Comparison of ENCODE assay signal across 21 cellular contexts in genomic region chr17:39852239-39852638, GRCh38. TPM values are rescaled to one million over a fixed set of nuclear protein-coding genes. Genes with fewer than 3 reads are reported as not detected.
DNase-seq lines count a peak whose midpoint lies in the region; ATAC-seq and TF ChIP-seq lines count a peak whose summit lies in the region.
"Had no signal": no experiment of that assay in that cellular context is flagged by ENCODE, and none has a peak within 500 bp of the region (broad histone marks: within the 10 kb centered on the region; RNA-seq: fewer than 3 reads in every experiment).

No MANE protein-coding gene starts in this region.

- DNase-seq in T-helper 2 cell treated with Interferon-gamma antibody and Interleukin-4, amounts not matched to agents 5 μg/mL and 100 μg/mL, for 36 hours (ENCODE audit: low spot score): peak; percentile 15
- DNase-seq in T-helper 2 cell (no peak), HUDEP-2 (lab: John Stamatoyannopoulos, UW; ENCODE audit: unreplicated experiment in 76 of 76) (peak in 52 of 76 experiments; percentile 10 to 88 (median 64)), suprapubic skin (ENCODE audit: low spot score in 2 of 2) (no peak), mesenteric fat pad (ENCODE audit: low spot score) (no peak), NCI-H69 (lab: John Stamatoyannopoulos, UW) (no peak)
- no peak for DNase-seq in activated CD8-positive, alpha-beta T cell treated with anti-CD3 and anti-CD28 coated beads for 36 hours
- DNase-seq in naive thymus-derived CD8-positive, alpha-beta T cell: no peak
- DNase-seq: COR-L47; gastrocnemius medialis; GDM1; H7; mesendoderm; NCI-H1694 treated with DMSO at 0.1 percent for 48 hours; NCI-H510A; nucleus accumbens; stimulated activated CD4-positive, alpha-beta T cell treated with anti-CD3 and anti-CD28 coated beads, Interleukin-4, amount 100 ng/mL, for 4 hours; stimulated activated naive CD4-positive, alpha-beta T cell; SW 1271 had no signal

- no peaks in the 10 kb centered on the region for H3K9me3 ChIP-seq in suprapubic skin
- H3K9me3 ChIP-seq: gastrocnemius medialis had no signal

- peaks cover 37% of the 10 kb centered on the region for H3K4me1 Mint-ChIP-seq in T-helper 2 cell treated with Interferon-gamma antibody and Interleukin-4, amounts not matched to agents 5 μg/mL and 100 μg/mL, for 36 hours (ENCODE audit: low read depth)
- H3K4me1 Mint-ChIP-seq in activated CD8-positive, alpha-beta T cell treated with anti-CD3 and anti-CD28 coated beads for 36 hours (ENCODE audit: low read depth): peaks cover 56% of the 10 kb centered on the region
- peaks cover 28 to 70% (median 68%) of the 10 kb centered on the region in 4 donors for H3K4me1 Mint-ChIP-seq in naive thymus-derived CD8-positive, alpha-beta T cell

- H3K36me3 Mint-ChIP-seq in T-helper 2 cell treated with Interferon-gamma antibody and Interleukin-4, amounts not matched to agents 5 μg/mL and 100 μg/mL, for 36 hours (ENCODE audit: low read depth): peaks cover 16% of the 10 kb centered on the region
- peaks cover 35% of the 10 kb centered on the region for H3K36me3 Mint-ChIP-seq in activated CD8-positive, alpha-beta T cell treated with anti-CD3 and anti-CD28 coated beads for 36 hours (ENCODE audit: low read depth)
- H3K36me3 Mint-ChIP-seq in naive thymus-derived CD8-positive, alpha-beta T cell: peaks cover 0 to 29% (median 2%) of the 10 kb centered on the region in 3 donors

- peaks cover 10% of the 10 kb centered on the region for H3K27me3 ChIP-seq in suprapubic skin

- TF ChIP-seq POLR2A in suprapubic skin (IDR thresholded peaks at IDR 0.05): no peak

- no peak overlapping the region for H3K4me3 ChIP-seq in suprapubic skin
- H3K4me3 ChIP-seq: gastrocnemius medialis had no signal

- peak; percentile 66 for ATAC-seq in activated CD8-positive, alpha-beta T cell treated with anti-CD3 and anti-CD28 coated beads for 36 hours
- peak; percentile 28 to 29 for ATAC-seq in naive thymus-derived CD8-positive, alpha-beta T cell
- ATAC-seq: gastrocnemius medialis, sciatic nerve had no signal

- H3K27me3 Mint-ChIP-seq in T-helper 2 cell treated with Interferon-gamma antibody and Interleukin-4, amounts not matched to agents 5 μg/mL and 100 μg/mL, for 36 hours (ENCODE audit: low read depth): no peaks in the 10 kb centered on the region
- no peaks in the 10 kb centered on the region for H3K27me3 Mint-ChIP-seq in activated CD8-positive, alpha-beta T cell treated with anti-CD3 and anti-CD28 coated beads for 36 hours
- no peaks in the 10 kb centered on the region for H3K27me3 Mint-ChIP-seq in naive thymus-derived CD8-positive, alpha-beta T cell

- H3K36me3 ChIP-seq in suprapubic skin: no peaks in the 10 kb centered on the region
- H3K36me3 ChIP-seq: gastrocnemius medialis had no signal

- no peak overlapping the region for H3K27ac ChIP-seq in suprapubic skin
- H3K27ac ChIP-seq: gastrocnemius medialis had no signal

- POLR2A ChIA-PET in activated CD8-positive, alpha-beta T cell treated with anti-CD3 and anti-CD28 coated beads for 36 hours (lab: Charles Lee): interaction anchor here (0.8 to 3.0 kb wide), 5 partner anchors 9 to 97 kb away, joined by 3 to 19 read pairs (median 5); no protein-coding TSS in a partner anchor
- POLR2A ChIA-PET in naive thymus-derived CD8-positive, alpha-beta T cell (lab: Charles Lee): interaction anchor here (0.5 to 1.9 kb wide), 5 partner anchors 9 to 54 kb away, joined by 3 to 5 read pairs (median 3); no protein-coding TSS in a partner anchor

- H3K27ac Mint-ChIP-seq in T-helper 2 cell treated with Interferon-gamma antibody and Interleukin-4, amounts not matched to agents 5 μg/mL and 100 μg/mL, for 36 hours: peak overlapping the region; percentile 17
- H3K27ac Mint-ChIP-seq in activated CD8-positive, alpha-beta T cell treated with anti-CD3 and anti-CD28 coated beads for 36 hours: peak overlapping the region; percentile 83
- H3K27ac Mint-ChIP-seq in naive thymus-derived CD8-positive, alpha-beta T cell: peak overlapping the region; percentile 63 to 90 (median 86)

- CTCF ChIA-PET in activated CD8-positive, alpha-beta T cell treated with anti-CD3 and anti-CD28 coated beads for 36 hours (lab: Charles Lee): interaction anchor here (1.2 to 1.6 kb wide), 2 partner anchors 8 to 18 kb away, joined by 3 read pairs; no protein-coding TSS in a partner anchor

- WGBS in suprapubic skin: 50% methylated on average over 3 of the region's 3 CpGs

- peak overlapping the region; percentile 42 for H3K4me3 Mint-ChIP-seq in T-helper 2 cell treated with Interferon-gamma antibody and Interleukin-4, amounts not matched to agents 5 μg/mL and 100 μg/mL, for 36 hours
- peak overlapping the region; percentile 41 for H3K4me3 Mint-ChIP-seq in activated CD8-positive, alpha-beta T cell treated with anti-CD3 and anti-CD28 coated beads for 36 hours
- H3K4me3 Mint-ChIP-seq in naive thymus-derived CD8-positive, alpha-beta T cell: peak overlapping the region; percentile 20 to 70 (median 44)

- TF ChIP-seq EP300 in suprapubic skin (IDR thresholded peaks at IDR 0.05): no peak

- intact Hi-C loops in activated CD8-positive, alpha-beta T cell treated with anti-CD3 and anti-CD28 coated beads for 36 hours (cut with micrococcal nuclease): no loop called here

- no peaks in the 10 kb centered on the region for H3K9me3 Mint-ChIP-seq in T-helper 2 cell treated with Interferon-gamma antibody and Interleukin-4, amounts not matched to agents 5 μg/mL and 100 μg/mL, for 36 hours
- H3K9me3 Mint-ChIP-seq in activated CD8-positive, alpha-beta T cell treated with anti-CD3 and anti-CD28 coated beads for 36 hours: no peaks in the 10 kb centered on the region
- no peaks in the 10 kb centered on the region for H3K9me3 Mint-ChIP-seq in naive thymus-derived CD8-positive, alpha-beta T cell

- TF ChIP-seq CTCF in activated CD8-positive, alpha-beta T cell treated with anti-CD3 and anti-CD28 coated beads for 36 hours (IDR thresholded peaks at IDR 0.05): no peak
- no peak for TF ChIP-seq CTCF in suprapubic skin (IDR thresholded peaks at IDR 0.05)

- no peaks in the 10 kb centered on the region for H3K4me1 ChIP-seq in suprapubic skin
- H3K4me1 ChIP-seq: gastrocnemius medialis had no signal

RNA-seq across cellular contexts. Expression of gene IKZF3, which starts 11.9 kb away (rescaled TPM):
- 10 to 100 TPM; 52.1 to 52.2 TPM for total RNA-seq in activated CD8-positive, alpha-beta T cell treated with anti-CD3 and anti-CD28 coated beads for 36 hours
- 100 to 1,000 TPM; 111 to 118 TPM for total RNA-seq in naive thymus-derived CD8-positive, alpha-beta T cell
- polyA plus RNA-seq in naive thymus-derived CD8-positive, alpha-beta T cell: 10 to 100 TPM; 18.8 to 59.2 (median 21.5) TPM
- total RNA-seq in suprapubic skin (1 to 10 TPM in 2 of 4 donors, under 1 TPM in 2; 0.60 to 1.9 (median 1.1) TPM), mesenteric fat pad (1.3 TPM)

RNA-seq across cellular contexts. Expression of gene ZPBP2, which starts 15.8 kb away (rescaled TPM):
- not detected for total RNA-seq in activated CD8-positive, alpha-beta T cell treated with anti-CD3 and anti-CD28 coated beads for 36 hours
- total RNA-seq in naive thymus-derived CD8-positive, alpha-beta T cell: under 1 TPM; 0.38 to 0.49 TPM
- polyA plus RNA-seq in naive thymus-derived CD8-positive, alpha-beta T cell: not detected
- not detected for total RNA-seq in suprapubic skin
- total RNA-seq in mesenteric fat pad: not detected
- total RNA-seq: gastrocnemius medialis, H7, sciatic nerve, urinary bladder had no signal

Comparison
In these comparisons a context has a peak if more than half of its experiments do, and no peak if none do; other contexts are left out.
1. DNase-seq: peak in T-helper 2 cell treated with Interferon-gamma antibody and Interleukin-4, amounts not matched to agents 5 μg/mL and 100 μg/mL, for 36 hours (single experiment) and HUDEP-2 (52 of 76); none in T-helper 2 cell (0 of 5), activated CD8-positive, alpha-beta T cell treated with anti-CD3 and anti-CD28 coated beads for 36 hours (single experiment), naive thymus-derived CD8-positive, alpha-beta T cell (0 of 10), suprapubic skin (0 of 2), mesenteric fat pad (single experiment) and NCI-H69 (single experiment).
2. H3K27ac Mint-ChIP-seq: peak in every context shown above with its lines; median percentile 86 in naive thymus-derived CD8-positive, alpha-beta T cell; 83 in activated CD8-positive, alpha-beta T cell treated with anti-CD3 and anti-CD28 coated beads for 36 hours; 17 in T-helper 2 cell treated with Interferon-gamma antibody and Interleukin-4, amounts not matched to agents 5 μg/mL and 100 μg/mL, for 36 hours.
3. RNA of gene IKZF3, which starts 11.9 kb away (total RNA-seq): 111 to 118 TPM in naive thymus-derived CD8-positive, alpha-beta T cell and 52.1 to 52.2 TPM in activated CD8-positive, alpha-beta T cell treated with anti-CD3 and anti-CD28 coated beads for 36 hours; 0.60 to 1.9 TPM in suprapubic skin and 1.3 TPM in mesenteric fat pad (single experiment); every median in the first group is over 10 times any median in the second.
4. Peak in every context shown above with its lines, with median percentiles within 50 percentile points of each other: H3K4me3 Mint-ChIP-seq.